ENCODE assay signal across 3 cellular contexts in the genomic region with DNA sequence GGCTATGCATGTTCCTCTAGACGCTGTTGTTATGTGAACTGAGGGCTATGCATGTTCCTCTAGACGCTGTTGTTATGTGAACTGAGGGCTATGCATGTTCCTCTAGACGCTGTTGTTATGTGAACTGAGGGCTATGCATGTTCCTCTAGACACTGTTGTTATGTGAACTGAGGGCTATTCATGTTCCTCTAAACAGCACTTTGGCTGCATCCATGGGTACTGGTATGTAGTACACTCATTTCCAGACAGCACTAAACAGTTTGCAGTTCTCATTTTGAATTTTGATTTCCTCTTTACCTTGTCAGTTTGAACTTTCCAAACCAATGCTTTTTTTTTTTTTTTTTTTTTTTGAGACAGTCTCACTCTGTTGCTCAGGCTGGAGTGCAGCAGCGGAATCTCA.
A peak's percentile ranks its signal among the peaks of the same experiment; 100 is the strongest.
TF ChIP-seq lines count a peak whose summit lies in the region.

No MANE protein-coding gene starts in this region.

TF ChIP-seq in HCT116, 20 proteins besides CTCF, POLR2A, EP300 and RAD21:
- TF ChIP-seq CBX3 (IDR thresholded peaks at IDR 0.05; ENCODE audit: low read depth): peak; percentile 34; the same call in 1 of the 2 replicates

TF ChIP-seq in GM12878, 131 proteins besides CTCF, POLR2A, EP300 and RAD21:
- peak; percentile 28; the same call in 1 of the 2 replicates for TF ChIP-seq CBX5 (IDR thresholded peaks at IDR 0.05; ENCODE audit: low read depth)

TF ChIP-seq in HepG2, 621 proteins besides CTCF, POLR2A, EP300 and RAD21:
- TF ChIP-seq ZFP90 (CRISPR knock-in tag; IDR thresholded peaks at IDR 0.05; ENCODE audit: borderline replicate concordance): peak; percentile 94
